14 cellular contexts compared by ENCODE assay signal in the genomic region with DNA sequence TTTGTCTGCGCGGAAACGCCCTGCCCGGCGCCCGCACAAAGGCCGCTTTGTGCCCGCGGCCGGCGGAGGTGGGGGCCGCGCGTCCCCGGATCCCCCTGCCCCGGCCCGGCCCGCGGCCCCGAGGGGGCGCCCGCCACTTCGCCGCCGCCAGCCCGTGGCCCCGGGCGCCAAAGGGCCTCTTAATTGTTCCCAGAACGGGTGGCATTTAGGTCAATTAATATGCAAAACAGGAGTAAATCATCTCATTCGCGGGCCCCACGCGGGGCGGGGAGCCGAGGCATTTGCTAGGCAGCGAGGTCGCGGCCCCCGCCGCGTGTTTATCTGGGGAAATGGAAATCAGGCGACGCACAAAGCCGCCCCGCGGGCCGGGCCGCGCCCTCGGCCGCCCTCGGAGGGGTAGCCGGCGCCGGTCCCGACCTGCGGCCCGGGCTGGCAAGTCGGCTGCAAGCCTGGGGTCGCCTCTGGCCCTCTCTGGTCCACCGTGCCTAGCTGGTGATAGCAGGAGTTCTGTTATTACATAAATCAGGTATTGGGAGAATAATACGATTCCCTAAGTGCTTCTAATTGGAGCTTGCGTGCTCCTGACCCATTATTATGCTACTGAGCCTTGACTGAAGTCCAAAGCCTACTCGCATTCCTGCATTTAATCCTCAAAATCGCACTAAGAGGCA.
A peak's percentile ranks its signal among the peaks of the same experiment; 100 is the strongest.
DNase-seq lines count a peak whose midpoint lies in the region; TF ChIP-seq lines count a peak whose summit lies in the region.
"Had no signal": no experiment of that assay in that cellular context is flagged by ENCODE, and none has a peak within 500 bp of the region (broad histone marks: within the 10 kb centered on the region; RNA-seq: fewer than 3 reads in every experiment).

No MANE protein-coding gene starts in this region.

- peak overlapping the region; percentile 54 for H3K4me3 ChIP-seq in HUES64 (ENCODE audit: low read length)
- peak overlapping the region; percentile 17 for H3K4me3 ChIP-seq in ectodermal cell (ENCODE audit: insufficient read depth, low read depth, low read length)
- peak overlapping the region; percentile 36 for H3K4me3 ChIP-seq in smooth muscle cell
- H3K4me3 ChIP-seq: prostate gland had no signal

- H3K4me2 ChIP-seq in smooth muscle cell: peak overlapping the region; percentile 84

- H3K27ac ChIP-seq in HUES64 (ENCODE audit: low read depth, low read length): peak overlapping the region; percentile 32; the same call in 1 of the 2 replicates
- no peak overlapping the region for H3K27ac ChIP-seq in ectodermal cell (ENCODE audit: insufficient read depth, low read depth, low read length, poor library complexity, severe bottlenecking)
- no peak overlapping the region for H3K27ac ChIP-seq in smooth muscle cell (ENCODE audit: low read depth)
- H3K27ac ChIP-seq: prostate gland had no signal

- peak overlapping the region; percentile 62 for H2AFZ ChIP-seq in smooth muscle cell (ENCODE audit: low read depth)

- H3K9me3 ChIP-seq in HUES64 (ENCODE audit: insufficient read depth, low read depth, low read length): no peaks in the 10 kb centered on the region
- no peaks in the 10 kb centered on the region for H3K9me3 ChIP-seq in ectodermal cell (ENCODE audit: control insufficient read depth, low read length)
- no peaks in the 10 kb centered on the region for H3K9me3 ChIP-seq in smooth muscle cell (replicated peaks; ENCODE audit: low read depth)
- H3K9me3 ChIP-seq: prostate gland had no signal

- DNase-seq in iPS-NIHi7 (ENCODE audit: extremely low spot score) (peak; percentile 65), smooth muscle cell (lab: John Stamatoyannopoulos, UW; ENCODE audit: unreplicated experiment) (no peak), cerebellar nuclear complex (lab: John Stamatoyannopoulos, UW) (no peak)
- no peak for DNase-seq in stimulated activated CD4-positive, alpha-beta T cell treated with anti-CD3 and anti-CD28 coated beads, Interleukin-4, amount 100 ng/mL, for 24 hours
- no peak for DNase-seq in activated CD4-positive, CD25-positive, alpha-beta regulatory T cell (lab: John Stamatoyannopoulos, UW)
- DNase-seq: activated naive CD8-positive, alpha-beta T cell treated with anti-CD3 and anti-CD28 coated beads, Interleukin-2, amount 10 ng/mL, durations not matched to agents 7 days and 5 days; activated T-cell treated with anti-CD3 and anti-CD28 coated beads for 4 hours; CD8-positive, alpha-beta T cell; NCI-H187 treated with DMSO at 0.1 percent for 48 hours; NCI-H748 treated with DMSO at 0.1 percent for 48 hours; T-helper 17 cell had no signal

- H3K79me2 ChIP-seq in smooth muscle cell (ENCODE audit: low read depth): no peaks in the 10 kb centered on the region

- H3K36me3 ChIP-seq in HUES64 (ENCODE audit: insufficient read depth, low read length) (no peaks in the 10 kb centered on the region), ectodermal cell (ENCODE audit: control insufficient read depth, insufficient read depth, low read length) (no peaks in the 10 kb centered on the region), smooth muscle cell (ENCODE audit: low read depth) (no peaks in the 10 kb centered on the region)
- H3K36me3 ChIP-seq: prostate gland had no signal

- peaks cover 6% of the 10 kb centered on the region for H3F3A ChIP-seq in smooth muscle cell (ENCODE audit: low read depth)

- WGBS in HUES64: under 1% methylated on average over 65 of the region's 65 CpGs
- WGBS in ectodermal cell, 2 experiments: 0 to 1% methylated on average over 65 of the region's 65 CpGs
- 2% methylated on average over 34 of the region's 65 CpGs for WGBS in smooth muscle cell (ENCODE audit: low lambda C conversion rate)

- H3K27me3 ChIP-seq in HUES64 (ENCODE audit: insufficient read depth, low read length): peaks cover 78% of the 10 kb centered on the region
- H3K27me3 ChIP-seq in ectodermal cell (ENCODE audit: control insufficient read depth, insufficient read depth, low read length, poor library complexity, severe bottlenecking): peaks cover 66% of the 10 kb centered on the region
- H3K27me3 ChIP-seq in smooth muscle cell (ENCODE audit: low read depth): peaks cover 37% of the 10 kb centered on the region

- no peak for TF ChIP-seq CTCF in smooth muscle cell (IDR thresholded peaks at IDR 0.05; ENCODE audit: borderline replicate concordance, insufficient read depth, poor library complexity, severe bottlenecking)

- no peaks in the 10 kb centered on the region for H4K20me1 ChIP-seq in smooth muscle cell (ENCODE audit: low read depth)

- peaks cover 12% of the 10 kb centered on the region for H3K4me1 ChIP-seq in HUES64 (ENCODE audit: insufficient read depth, low read length)
- peaks cover 12% of the 10 kb centered on the region for H3K4me1 ChIP-seq in ectodermal cell (ENCODE audit: control insufficient read depth, insufficient read depth, low read length)
- peaks cover 9% of the 10 kb centered on the region for H3K4me1 ChIP-seq in smooth muscle cell (ENCODE audit: low read depth)
- H3K4me1 ChIP-seq: prostate gland had no signal

- H3K9ac ChIP-seq in HUES64 (ENCODE audit: low read depth, low read length): peak overlapping the region; percentile 66; the same call in 1 of the 2 replicates
- no peak overlapping the region for H3K9ac ChIP-seq in smooth muscle cell (ENCODE audit: low read depth)
